1 cellular context compared by ENCODE assay signal in genomic region chr4:1219553-1219950, GRCh38.
TF ChIP-seq lines count a peak whose summit lies in the region.

No MANE protein-coding gene starts in this region.

TF ChIP-seq in GM23338, 12 proteins besides CTCF, POLR2A, EP300 and RAD21 (continued from another document):
- TF ChIP-seq, protein P1, sequence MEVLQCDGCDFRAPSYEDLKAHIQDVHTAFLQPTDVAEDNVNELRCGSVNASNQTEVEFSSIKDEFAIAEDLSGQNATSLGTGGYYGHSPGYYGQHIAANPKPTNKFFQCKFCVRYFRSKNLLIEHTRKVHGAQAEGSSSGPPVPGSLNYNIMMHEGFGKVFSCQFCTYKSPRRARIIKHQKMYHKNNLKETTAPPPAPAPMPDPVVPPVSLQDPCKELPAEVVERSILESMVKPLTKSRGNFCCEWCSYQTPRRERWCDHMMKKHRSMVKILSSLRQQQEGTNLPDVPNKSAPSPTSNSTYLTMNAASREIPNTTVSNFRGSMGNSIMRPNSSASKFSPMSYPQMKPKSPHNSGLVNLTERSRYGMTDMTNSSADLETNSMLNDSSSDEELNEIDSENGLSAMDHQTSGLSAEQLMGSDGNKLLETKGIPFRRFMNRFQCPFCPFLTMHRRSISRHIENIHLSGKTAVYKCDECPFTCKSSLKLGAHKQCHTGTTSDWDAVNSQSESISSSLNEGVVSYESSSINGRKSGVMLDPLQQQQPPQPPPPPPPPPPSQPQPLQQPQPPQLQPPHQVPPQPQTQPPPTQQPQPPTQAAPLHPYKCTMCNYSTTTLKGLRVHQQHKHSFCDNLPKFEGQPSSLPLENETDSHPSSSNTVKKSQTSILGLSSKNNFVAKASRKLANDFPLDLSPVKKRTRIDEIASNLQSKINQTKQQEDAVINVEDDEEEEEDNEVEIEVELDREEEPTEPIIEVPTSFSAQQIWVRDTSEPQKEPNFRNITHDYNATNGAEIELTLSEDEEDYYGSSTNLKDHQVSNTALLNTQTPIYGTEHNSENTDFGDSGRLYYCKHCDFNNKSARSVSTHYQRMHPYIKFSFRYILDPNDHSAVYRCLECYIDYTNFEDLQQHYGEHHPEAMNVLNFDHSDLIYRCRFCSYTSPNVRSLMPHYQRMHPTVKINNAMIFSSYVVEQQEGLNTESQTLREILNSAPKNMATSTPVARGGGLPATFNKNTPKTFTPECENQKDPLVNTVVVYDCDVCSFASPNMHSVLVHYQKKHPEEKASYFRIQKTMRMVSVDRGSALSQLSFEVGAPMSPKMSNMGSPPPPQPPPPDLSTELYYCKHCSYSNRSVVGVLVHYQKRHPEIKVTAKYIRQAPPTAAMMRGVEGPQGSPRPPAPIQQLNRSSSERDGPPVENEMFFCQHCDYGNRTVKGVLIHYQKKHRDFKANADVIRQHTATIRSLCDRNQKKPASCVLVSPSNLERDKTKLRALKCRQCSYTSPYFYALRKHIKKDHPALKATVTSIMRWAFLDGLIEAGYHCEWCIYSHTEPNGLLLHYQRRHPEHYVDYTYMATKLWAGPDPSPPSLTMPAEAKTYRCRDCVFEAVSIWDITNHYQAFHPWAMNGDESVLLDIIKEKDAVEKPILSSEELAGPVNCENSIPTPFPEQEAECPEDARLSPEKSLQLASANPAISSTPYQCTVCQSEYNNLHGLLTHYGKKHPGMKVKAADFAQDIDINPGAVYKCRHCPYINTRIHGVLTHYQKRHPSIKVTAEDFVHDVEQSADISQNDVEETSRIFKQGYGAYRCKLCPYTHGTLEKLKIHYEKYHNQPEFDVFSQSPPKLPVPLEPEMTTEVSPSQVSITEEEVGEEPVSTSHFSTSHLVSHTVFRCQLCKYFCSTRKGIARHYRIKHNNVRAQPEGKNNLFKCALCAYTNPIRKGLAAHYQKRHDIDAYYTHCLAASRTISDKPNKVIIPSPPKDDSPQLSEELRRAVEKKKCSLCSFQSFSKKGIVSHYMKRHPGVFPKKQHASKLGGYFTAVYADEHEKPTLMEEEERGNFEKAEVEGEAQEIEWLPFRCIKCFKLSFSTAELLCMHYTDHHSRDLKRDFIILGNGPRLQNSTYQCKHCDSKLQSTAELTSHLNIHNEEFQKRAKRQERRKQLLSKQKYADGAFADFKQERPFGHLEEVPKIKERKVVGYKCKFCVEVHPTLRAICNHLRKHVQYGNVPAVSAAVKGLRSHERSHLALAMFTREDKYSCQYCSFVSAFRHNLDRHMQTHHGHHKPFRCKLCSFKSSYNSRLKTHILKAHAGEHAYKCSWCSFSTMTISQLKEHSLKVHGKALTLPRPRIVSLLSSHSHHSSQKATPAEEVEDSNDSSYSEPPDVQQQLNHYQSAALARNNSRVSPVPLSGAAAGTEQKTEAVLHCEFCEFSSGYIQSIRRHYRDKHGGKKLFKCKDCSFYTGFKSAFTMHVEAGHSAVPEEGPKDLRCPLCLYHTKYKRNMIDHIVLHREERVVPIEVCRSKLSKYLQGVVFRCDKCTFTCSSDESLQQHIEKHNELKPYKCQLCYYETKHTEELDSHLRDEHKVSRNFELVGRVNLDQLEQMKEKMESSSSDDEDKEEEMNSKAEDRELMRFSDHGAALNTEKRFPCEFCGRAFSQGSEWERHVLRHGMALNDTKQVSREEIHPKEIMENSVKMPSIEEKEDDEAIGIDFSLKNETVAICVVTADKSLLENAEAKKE (CRISPR knock-in tag; IDR thresholded peaks at IDR 0.05): no peak
